8 cellular contexts compared by ENCODE assay signal in the genomic region with DNA sequence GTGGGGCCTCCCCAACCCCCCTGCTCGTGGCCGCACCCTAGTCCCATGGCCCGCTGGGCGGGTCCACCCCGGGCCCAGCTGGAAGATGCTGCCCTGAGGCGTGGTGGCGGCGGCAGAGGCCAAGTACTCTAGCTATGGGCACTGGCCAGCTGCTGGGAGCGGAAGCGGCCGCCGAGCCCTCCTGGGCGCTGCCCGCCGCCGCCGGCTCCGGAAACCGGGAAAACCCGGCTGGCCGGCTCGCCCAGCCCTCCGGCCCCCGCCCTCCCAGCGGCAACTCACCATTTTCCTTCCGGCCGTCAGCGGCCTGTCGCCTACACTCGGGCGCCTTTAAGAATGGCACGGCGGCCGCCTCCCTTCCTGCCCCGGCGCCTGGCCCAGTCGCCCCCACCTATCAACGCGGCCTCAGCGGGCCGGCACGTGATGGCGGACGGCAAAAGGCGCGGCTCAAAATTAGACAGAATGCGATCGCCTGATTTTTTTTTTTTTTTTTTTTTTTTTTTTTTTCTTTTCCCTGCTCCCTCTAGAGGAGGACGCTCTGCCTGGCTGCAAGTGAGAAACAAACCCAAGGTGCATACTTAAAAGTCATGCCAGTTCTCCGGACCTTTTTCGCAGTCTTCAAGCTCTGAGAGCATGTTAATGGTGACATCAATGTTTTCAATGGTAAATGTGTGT. TPM values are rescaled to one million over a fixed set of nuclear protein-coding genes. Genes with fewer than 3 reads are reported as not detected.
DNase-seq lines count a peak whose midpoint lies in the region; ATAC-seq and TF ChIP-seq lines count a peak whose summit lies in the region.

A gene (minus strand): TSS at position 335 of the 672 bp plus-strand sequence. CDS start 53 bp downstream, at position 282.

- H3K27me3 ChIP-seq in effector memory CD4-positive, alpha-beta T cell (replicated peaks; ENCODE audit: control insufficient read depth, insufficient read depth, low read length, poor library complexity, severe bottlenecking), result no peaks in the 10 kb centered on the region

- H3K4me3 ChIP-seq in effector memory CD4-positive, alpha-beta T cell (ENCODE audit: insufficient read depth, low read depth, low read length, poor library complexity, severe bottlenecking), result peak within 1 kb of the TSS; percentile 89

- no peaks in the 10 kb centered on the region for H3K27me3 Mint-ChIP-seq in memory B cell

- TF ChIP-seq CTCF in GM20000 (IDR thresholded peaks at IDR 0.05; ENCODE audit: extremely low read depth, missing control alignments), result no peak

- no peaks in the 10 kb centered on the region for H3K36me3 ChIP-seq in effector memory CD4-positive, alpha-beta T cell (ENCODE audit: control insufficient read depth, insufficient read depth, low read length)

- no peaks in the 10 kb centered on the region for H3K9me3 Mint-ChIP-seq in memory B cell

- peaks cover 3% of the 10 kb centered on the region for H3K36me3 Mint-ChIP-seq in memory B cell

- H3K27ac Mint-ChIP-seq in memory B cell, result peak within 1 kb of the TSS; percentile 90

- DNase-seq in COR-L47 (lab: John Stamatoyannopoulos, UW) (peak; percentile 92), GM20000 (ENCODE audit: low spot score) (peak; percentile 94), HT-29 (ENCODE audit: low spot score) (peak; percentile 78), memory B cell (ENCODE audit: low spot score in 2 of 2) (peak; percentile 79 to 80)
- DNase-seq in NK-92 treated with Interleukin-12 subunit alpha and Interleukin-12 subunit beta, amount 100 ng/mL, for 24 hours (lab: John Stamatoyannopoulos, UW), result peak; percentile 83
- DNase-seq in activated CD8-positive, alpha-beta memory T cell treated with anti-CD3 and anti-CD28 coated beads for 24 hours, result peak; percentile 92
- DNase-seq in effector memory CD4-positive, alpha-beta T cell, result peak; percentile 82 to 85 (median 85)
- DNase-seq in stimulated activated CD8-positive, alpha-beta memory T cell treated with anti-CD3 and anti-CD28 coated beads, Interleukin-12 subunit alpha, Interleukin-12 subunit beta, amount 100 ng/mL, for 24 hours (ENCODE audit: extremely low read depth), result peak; percentile 61

- H3K4me3 Mint-ChIP-seq in memory B cell, result peak within 1 kb of the TSS; percentile 93

- H3K4me1 ChIP-seq in effector memory CD4-positive, alpha-beta T cell (ENCODE audit: control insufficient read depth, insufficient read depth, low read length, poor library complexity, severe bottlenecking), result peaks cover 11% of the 10 kb centered on the region

- ATAC-seq in memory B cell (ENCODE audit: low read depth), result peak; percentile 96

- peak within 1 kb of the TSS; percentile 81 for H3K27ac ChIP-seq in effector memory CD4-positive, alpha-beta T cell (ENCODE audit: insufficient read depth, low read length, poor library complexity, severe bottlenecking)

- no peaks in the 10 kb centered on the region for H3K9me3 ChIP-seq in effector memory CD4-positive, alpha-beta T cell (ENCODE audit: control insufficient read depth, low read length)

- H3K4me1 Mint-ChIP-seq in memory B cell, result peaks cover 40% of the 10 kb centered on the region

RNA-seq across cellular contexts. Expression of the gene that starts here (rescaled TPM):
- 15.6 and 18.1 TPM in 2 replicates for total RNA-seq in HT-29 (2014; rRNA removed; shearing (Covaris generic))

Comparison
In these comparisons a context has a peak if more than half of its experiments do, and no peak if none do; other contexts are left out.
1. Peak in every context shown above with its lines: DNase-seq, ATAC-seq, H3K4me3 ChIP-seq and H3K27ac ChIP-seq.